Comparison of ENCODE assay signal across 8 cellular contexts in the genomic region with DNA sequence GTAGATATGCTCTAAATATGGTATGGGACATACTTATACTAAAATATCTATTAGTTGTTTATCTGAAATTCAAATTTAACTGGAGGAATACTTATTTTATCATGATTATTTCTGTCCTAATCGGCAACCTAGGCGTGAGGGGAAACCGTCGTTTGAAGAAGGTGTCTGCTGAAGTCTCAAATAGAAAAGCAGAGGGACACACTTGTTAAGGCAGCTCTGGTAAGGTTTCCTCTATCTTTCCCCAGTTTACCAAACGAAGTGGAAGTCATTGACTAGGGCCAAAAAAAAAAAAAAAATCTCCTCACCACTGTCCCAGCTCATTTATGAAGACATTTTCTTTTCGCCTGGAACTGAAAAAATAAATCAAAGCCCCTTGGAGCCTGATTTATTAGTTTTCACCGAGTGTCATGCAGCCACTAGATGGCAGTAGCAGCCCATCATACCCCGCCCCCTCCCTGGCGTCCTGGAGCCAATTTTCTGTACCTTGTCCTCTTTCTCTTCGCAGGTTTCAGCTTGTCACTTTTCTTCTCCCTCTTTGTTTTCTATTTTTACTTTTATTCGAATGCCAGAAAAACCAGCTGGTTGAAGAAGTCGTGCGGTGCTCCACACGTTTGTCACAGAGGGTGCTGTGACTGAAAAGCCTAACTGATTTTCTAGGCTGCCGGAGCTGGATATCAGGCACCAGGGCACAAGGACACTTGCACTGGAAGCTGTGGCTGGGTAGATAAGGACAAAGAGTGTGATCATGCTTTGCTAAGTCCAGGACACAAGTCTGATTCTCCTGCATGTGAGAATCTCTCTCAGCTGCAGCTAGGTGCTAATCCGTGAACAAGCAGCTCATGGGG.
A peak's percentile ranks its signal among the peaks of the same experiment; 100 is the strongest.
DNase-seq lines count a peak whose midpoint lies in the region; ATAC-seq and TF ChIP-seq lines count a peak whose summit lies in the region.

No MANE protein-coding gene starts in this region.

- DNase-seq in C1 segment of cervical spinal cord (lab: John Stamatoyannopoulos, UW) (peak in 11 of 14 donors; percentile 3 to 52 (median 11)), GM19240 (ENCODE audit: insufficient read length, low spot score) (peak; percentile 26), NCI-H446 (lab: John Stamatoyannopoulos, UW) (peak; percentile 38 to 70), dermis blood vessel endothelial cell (peak; percentile 64), lower leg skin (ENCODE audit: low spot score in 2 of 2) (peak; percentile 28 to 88)
- peak; percentile 45 for DNase-seq in activated CD4-positive, alpha-beta T cell treated with anti-CD3 and anti-CD28 coated beads for 4 hours
- peak; percentile 17 for DNase-seq in stimulated activated CD8-positive, alpha-beta memory T cell treated with anti-CD3 and anti-CD28 coated beads, Interleukin-12 subunit alpha, Interleukin-12 subunit beta, amount 100 ng/mL, for 24 hours (ENCODE audit: extremely low read depth)

- peak; percentile 87 for ATAC-seq in HG03442 (IDR thresholded peaks at IDR 0.05; ENCODE audit: unreplicated experiment)

- no peak for TF ChIP-seq POLR2A in lower leg skin (IDR thresholded peaks at IDR 0.05)

- WGBS in lower leg skin, 2 donors: 11% methylated on average over 16 of the region's 16 CpGs

- no peak for TF ChIP-seq CTCF in lower leg skin (IDR thresholded peaks at IDR 0.05)

- intact Hi-C loops in lower leg skin (cut with DNase I; ENCODE audit: low total_unique reads): no loop called here

- H3K4me3 ChIP-seq in lower leg skin (ENCODE audit: low read depth, poor library complexity, severe bottlenecking): no peak overlapping the region

Comparison
In these comparisons a context has a peak if more than half of its experiments do, and no peak if none do; other contexts are left out.
1. DNase-seq: peak in every context shown above with its lines; median percentile 64 in dermis blood vessel endothelial cell; 58 in lower leg skin; 54 in NCI-H446; 45 in activated CD4-positive, alpha-beta T cell treated with anti-CD3 and anti-CD28 coated beads for 4 hours; 26 in GM19240; 17 in stimulated activated CD8-positive, alpha-beta memory T cell treated with anti-CD3 and anti-CD28 coated beads, Interleukin-12 subunit alpha, Interleukin-12 subunit beta, amount 100 ng/mL, for 24 hours; 11 in C1 segment of cervical spinal cord.